In genomic region chr2:224793961-224794360, GRCh38 we compare ENCODE assay signal across 16 cellular contexts.
A peak's percentile ranks its signal among the peaks of the same experiment; 100 is the strongest.
DNase-seq lines count a peak whose midpoint lies in the region; ATAC-seq and TF ChIP-seq lines count a peak whose summit lies in the region.
"Had no signal": no experiment of that assay in that cellular context is flagged by ENCODE, and none has a peak within 500 bp of the region (broad histone marks: within the 10 kb centered on the region; RNA-seq: fewer than 3 reads in every experiment).

No MANE protein-coding gene starts in this region.

- CTCF ChIA-PET in RWPE1 (lab: Yijun Ruan, JAX): interaction anchor here (0.7 kb wide), 1 partner anchor 213 kb away, joined by 3 read pairs; no protein-coding TSS in a partner anchor

- ATAC-seq in natural killer cell (no peak), body of pancreas (peak; percentile 48), memory B cell (ENCODE audit: low read depth) (no peak), HG03378 (IDR thresholded peaks at IDR 0.05; ENCODE audit: unreplicated experiment) (no peak)
- no peak for ATAC-seq in natural killer cell treated with Interleukin-12 subunit alpha and Interleukin-12 subunit beta and Interleukin-15 and Interleukin-18, amount 100 ng/mL, for 72 hours
- ATAC-seq: left colon had no signal

- POLR2A ChIA-PET in RWPE1 (lab: Yijun Ruan, JAX; ENCODE audit: low non-redundant PET): no interaction called here

- H3K4me1 ChIP-seq in body of pancreas (no peaks in the 10 kb centered on the region), BE2C (no peaks in the 10 kb centered on the region)

- no peaks in the 10 kb centered on the region for H3K9me3 Mint-ChIP-seq in natural killer cell
- no peaks in the 10 kb centered on the region for H3K9me3 Mint-ChIP-seq in natural killer cell treated with Interleukin-12 subunit alpha and Interleukin-12 subunit beta and Interleukin-15 and Interleukin-18, amount 100 ng/mL, for 72 hours
- H3K9me3 Mint-ChIP-seq in memory B cell: no peaks in the 10 kb centered on the region

- no peak overlapping the region for H3K4me3 ChIP-seq in body of pancreas
- H3K4me3 ChIP-seq in BE2C (ENCODE audit: low read depth, low read length): no peak overlapping the region
- H3K4me3 ChIP-seq: thyroid gland had no signal

- no peak overlapping the region for H3K4me3 Mint-ChIP-seq in natural killer cell
- no peak overlapping the region for H3K4me3 Mint-ChIP-seq in natural killer cell treated with Interleukin-12 subunit alpha and Interleukin-12 subunit beta and Interleukin-15 and Interleukin-18, amount 100 ng/mL, for 72 hours
- no peak overlapping the region for H3K4me3 Mint-ChIP-seq in memory B cell

- H3K36me3 Mint-ChIP-seq in natural killer cell (peaks cover 42% of the 10 kb centered on the region), memory B cell (peaks cover 44% of the 10 kb centered on the region)
- peaks cover 41% of the 10 kb centered on the region for H3K36me3 Mint-ChIP-seq in natural killer cell treated with Interleukin-12 subunit alpha and Interleukin-12 subunit beta and Interleukin-15 and Interleukin-18, amount 100 ng/mL, for 72 hours

- WGBS in body of pancreas, 2 donors: 33 to 49% methylated on average over 3 of the region's 3 CpGs

- TF ChIP-seq POLR2A in body of pancreas (IDR thresholded peaks at IDR 0.05): no peak

- peak overlapping the region; percentile 28 to 38 for H3K27ac Mint-ChIP-seq in natural killer cell
- H3K27ac Mint-ChIP-seq in natural killer cell treated with Interleukin-12 subunit alpha and Interleukin-12 subunit beta and Interleukin-15 and Interleukin-18, amount 100 ng/mL, for 72 hours: no peak overlapping the region
- H3K27ac Mint-ChIP-seq in memory B cell: peak overlapping the region; percentile 31

- H3K27ac ChIP-seq in body of pancreas (no peak overlapping the region), RWPE1 (no peak overlapping the region)
- H3K27ac ChIP-seq: thyroid gland had no signal

- no peak for DNase-seq in natural killer cell
- DNase-seq in natural killer cell treated with Interleukin-12 subunit alpha and Interleukin-12 subunit beta and Interleukin-15 and Interleukin-18, amount 100 ng/mL, for 72 hours (ENCODE audit: low spot score): no peak
- peak in 2 of 4 donors; percentile 21 to 42 for DNase-seq in body of pancreas
- DNase-seq in memory B cell (ENCODE audit: low spot score in 2 of 2): no peak
- DNase-seq in NCI-H146 treated with DMSO at 0.1 percent for 48 hours (lab: John Stamatoyannopoulos, UW; ENCODE audit: unreplicated experiment): no peak
- DNase-seq in BE2C: no peak
- DNase-seq in RWPE1 (ENCODE audit: low spot score): no peak
- DNase-seq: activated CD4-positive, CD25-positive, alpha-beta regulatory T cell; amygdala; C1 segment of cervical spinal cord; HCEC 1CT; IMR-90; left colon; NCI-H69; thyroid gland had no signal

- no peaks in the 10 kb centered on the region for H3K27me3 ChIP-seq in body of pancreas
- H3K27me3 ChIP-seq in BE2C: 0 out of 2 replicates have a peak, but pooled peaks cover 1% of the 10 kb centered on the region
- H3K27me3 ChIP-seq: thyroid gland had no signal

- H3K9me3 ChIP-seq in body of pancreas: no peaks in the 10 kb centered on the region
- no peaks in the 10 kb centered on the region for H3K9me3 ChIP-seq in BE2C
- H3K9me3 ChIP-seq: thyroid gland had no signal

- H3K36me3 ChIP-seq in body of pancreas (replicated peaks in 1 of 2; ENCODE audit: insufficient read depth in 1 of 2, low read depth in 2 of 2) (no peaks in the 10 kb centered on the region), BE2C (no peaks in the 10 kb centered on the region)
- H3K36me3 ChIP-seq: thyroid gland had no signal

- intact Hi-C loops in natural killer cell (cut with micrococcal nuclease): no loop called here
- intact Hi-C loops in body of pancreas (cut with DNase I): no loop called here

- no peaks in the 10 kb centered on the region for H3K4me1 Mint-ChIP-seq in natural killer cell
- no peaks in the 10 kb centered on the region for H3K4me1 Mint-ChIP-seq in natural killer cell treated with Interleukin-12 subunit alpha and Interleukin-12 subunit beta and Interleukin-15 and Interleukin-18, amount 100 ng/mL, for 72 hours (ENCODE audit: low read depth in 2 of 2)
- no peaks in the 10 kb centered on the region for H3K4me1 Mint-ChIP-seq in memory B cell

- TF ChIP-seq CTCF in natural killer cell (IDR thresholded peaks at IDR 0.05) (no peak), body of pancreas (IDR thresholded peaks at IDR 0.05) (no peak), BE2C (IDR thresholded peaks at IDR 0.05; ENCODE audit: low read depth, low read length) (no peak), RWPE1 (conservative IDR thresholded peaks at IDR 0.05; ENCODE audit: low read depth) (no peak)

- H3K27me3 Mint-ChIP-seq in natural killer cell (ENCODE audit: low read depth in 2 of 2): no peaks in the 10 kb centered on the region
- no peaks in the 10 kb centered on the region for H3K27me3 Mint-ChIP-seq in natural killer cell treated with Interleukin-12 subunit alpha and Interleukin-12 subunit beta and Interleukin-15 and Interleukin-18, amount 100 ng/mL, for 72 hours
- no peaks in the 10 kb centered on the region for H3K27me3 Mint-ChIP-seq in memory B cell

Comparison
In these comparisons a context has a peak if more than half of its experiments do, and no peak if none do; other contexts are left out.
1. H3K27ac Mint-ChIP-seq: peak in natural killer cell (2 of 2) and memory B cell (single experiment); none in natural killer cell treated with Interleukin-12 subunit alpha and Interleukin-12 subunit beta and Interleukin-15 and Interleukin-18, amount 100 ng/mL, for 72 hours (0 of 2).